In the genomic region with DNA sequence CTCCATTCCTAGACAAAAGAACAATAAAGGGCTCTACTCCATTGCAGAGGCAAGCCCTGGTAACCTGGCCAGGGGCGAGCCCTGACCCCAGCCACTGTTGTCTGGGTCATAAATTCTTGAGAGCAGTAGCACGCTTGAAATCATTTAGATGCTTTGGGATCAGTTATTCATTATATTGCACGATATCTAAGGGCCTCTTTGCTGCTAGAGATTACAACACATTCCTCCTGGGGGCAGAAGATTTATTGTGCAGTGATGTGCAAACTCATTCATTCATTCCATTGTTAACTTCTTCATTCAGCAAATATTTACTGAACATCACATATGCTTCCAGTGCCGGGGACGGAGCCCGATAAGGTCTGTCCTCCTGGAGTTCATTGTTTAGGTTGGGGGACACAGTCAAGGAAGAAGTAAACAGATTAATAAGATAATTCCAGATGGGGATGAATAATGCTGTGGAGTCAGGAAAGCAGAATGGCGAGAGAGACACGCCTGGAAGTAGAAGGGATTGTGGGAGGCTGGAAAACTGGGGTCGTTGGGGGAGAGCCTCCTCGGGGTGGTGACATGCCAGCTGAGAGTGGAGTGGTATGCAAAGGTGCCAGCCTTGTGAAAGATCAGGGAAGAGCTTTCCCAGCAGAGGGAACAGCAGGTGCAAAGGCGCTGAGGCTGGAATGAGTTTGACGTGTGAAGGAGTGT, we compare ENCODE assay signal across 16 cellular contexts. TPM values are rescaled to one million over a fixed set of nuclear protein-coding genes. Genes with fewer than 3 reads are reported as not detected.
DNase-seq lines count a peak whose midpoint lies in the region; ATAC-seq, FAIRE-seq and TF ChIP-seq lines count a peak whose summit lies in the region.
"Had no signal": no experiment of that assay in that cellular context is flagged by ENCODE, and none has a peak within 500 bp of the region (broad histone marks: within the 10 kb centered on the region; RNA-seq: fewer than 3 reads in every experiment).

No MANE protein-coding gene starts in this region.

- H3K4me1 ChIP-seq in kidney (ENCODE audit: control insufficient read depth in 1 of 2, insufficient read depth in 1 of 2, low read depth in 1 of 2, low read length in 2 of 2) (peaks cover 2 to 6% of the 10 kb centered on the region in 2 donors), MM.1S (ENCODE audit: low read length) (peaks cover 9% of the 10 kb centered on the region; the same call in 1 of the 2 replicates), aorta (ENCODE audit: control insufficient read depth in 1 of 2, insufficient read depth in 2 of 2, low read length in 2 of 2) (no peaks in the 10 kb centered on the region)
- H3K4me1 ChIP-seq: BE2C, lower lobe of right lung had no signal

- H3F3A ChIP-seq in MM.1S (ENCODE audit: insufficient read depth, low read length), result no peaks in the 10 kb centered on the region

- H3K27ac ChIP-seq in kidney (ENCODE audit: low read depth in 2 of 2, low read length in 2 of 2) (no peak overlapping the region), MM.1S (ENCODE audit: low read length) (no peak overlapping the region), aorta (ENCODE audit: low read depth in 1 of 2, low read length in 2 of 2) (no peak overlapping the region)
- H3K27ac ChIP-seq: cardiac muscle cell, lower lobe of right lung, skin epidermis had no signal

- H3K9me3 Mint-ChIP-seq in activated T-helper 2 cell treated with anti-CD3 and anti-CD28 coated beads, Interferon-gamma antibody, Interleukin-2, Interleukin-4, amounts not matched to agents 10 μg/mL and 5 μg/mL and 100 μg/mL, durations not matched to agents 14 hours and 24 hours and 36 hours, result peaks cover 4% of the 10 kb centered on the region
- H3K9me3 Mint-ChIP-seq: activated B cell treated with CpG ODN at 0.5 μM for 24 hours; activated naive CD4-positive, alpha-beta T cell treated with anti-CD3 and anti-CD28 coated beads, Interleukin-2, amount 50 U/mL, for 24 hours had no signal

- H3K36me3 Mint-ChIP-seq in activated T-helper 2 cell treated with anti-CD3 and anti-CD28 coated beads, Interferon-gamma antibody, Interleukin-2, Interleukin-4, amounts not matched to agents 10 μg/mL and 5 μg/mL and 100 μg/mL, durations not matched to agents 14 hours and 24 hours and 36 hours (ENCODE audit: low read depth), result no peaks in the 10 kb centered on the region

- no peak overlapping the region for H3K4me2 ChIP-seq in MM.1S (ENCODE audit: low read depth, low read length)

- no peaks in the 10 kb centered on the region for H3K27me3 Mint-ChIP-seq in activated T-helper 2 cell treated with anti-CD3 and anti-CD28 coated beads, Interferon-gamma antibody, Interleukin-2, Interleukin-4, amounts not matched to agents 10 μg/mL and 5 μg/mL and 100 μg/mL, durations not matched to agents 14 hours and 24 hours and 36 hours (ENCODE audit: low read depth)
- H3K27me3 Mint-ChIP-seq: activated B cell treated with CpG ODN at 0.5 μM for 24 hours; activated naive CD4-positive, alpha-beta T cell treated with anti-CD3 and anti-CD28 coated beads, Interleukin-2, amount 50 U/mL, for 24 hours had no signal

- no peaks in the 10 kb centered on the region for H4K20me1 ChIP-seq in MM.1S (ENCODE audit: insufficient read depth, low read length)

- H3K79me2 ChIP-seq in MM.1S (ENCODE audit: low read length), result 0 out of 2 replicates have a peak, but pooled peaks cover 4% of the 10 kb centered on the region

- H2AFZ ChIP-seq in MM.1S (ENCODE audit: low read length), result no peak overlapping the region

- H3K9me3 ChIP-seq in kidney (ENCODE audit: control insufficient read depth in 1 of 2, low read length in 2 of 2), result no peaks in the 10 kb centered on the region
- H3K9me3 ChIP-seq in MG63, result no peaks in the 10 kb centered on the region
- H3K9me3 ChIP-seq in MM.1S (replicated peaks; ENCODE audit: insufficient read depth, low read length), result no peaks in the 10 kb centered on the region
- no peaks in the 10 kb centered on the region for H3K9me3 ChIP-seq in aorta (ENCODE audit: control insufficient read depth, low read length)
- H3K9me3 ChIP-seq: BE2C, lower lobe of right lung had no signal

- intact Hi-C loops in kidney (cut with DNase I) (no loop called here), aorta (cut with DNase I) (no loop called here)
- intact Hi-C loops in activated T-helper 2 cell treated with anti-CD3 and anti-CD28 coated beads, Interferon-gamma antibody, Interleukin-2, Interleukin-4, amounts not matched to agents 10 μg/mL and 5 μg/mL and 100 μg/mL, durations not matched to agents 14 hours and 24 hours and 36 hours (cut with micrococcal nuclease), result no loop called here

- H3K4me1 Mint-ChIP-seq in activated T-helper 2 cell treated with anti-CD3 and anti-CD28 coated beads, Interferon-gamma antibody, Interleukin-2, Interleukin-4, amounts not matched to agents 10 μg/mL and 5 μg/mL and 100 μg/mL, durations not matched to agents 14 hours and 24 hours and 36 hours (ENCODE audit: low read depth), result no peaks in the 10 kb centered on the region

- peak; percentile 52 for DNase-seq in DMS153 (lab: John Stamatoyannopoulos, UW)
- peak; percentile 84 for DNase-seq in NCI-H748 (lab: John Stamatoyannopoulos, UW; ENCODE audit: unreplicated experiment)
- peak; percentile 22 for DNase-seq in kidney
- DNase-seq in retina, result peak; percentile 55
- DNase-seq in MG63, result no peak
- DNase-seq in MM.1S, result no peak
- DNase-seq in aorta, result no peak
- no peak for DNase-seq in activated T-helper 2 cell treated with anti-CD3 and anti-CD28 coated beads, Interferon-gamma antibody, Interleukin-2, Interleukin-4, amounts not matched to agents 10 μg/mL and 5 μg/mL and 100 μg/mL, durations not matched to agents 14 hours and 24 hours and 36 hours (ENCODE audit: low spot score)
- DNase-seq: activated B cell treated with CpG ODN at 0.5 μM for 24 hours; BE2C; effector memory CD4-positive, alpha-beta T cell; lower lobe of right lung had no signal

- no peak for FAIRE-seq in kidney (lab: Jason Lieb, UNC)

- H3K9me2 ChIP-seq in MM.1S (replicated peaks; ENCODE audit: insufficient read depth, low read length), result no peaks in the 10 kb centered on the region

- no peak overlapping the region for H3K9ac ChIP-seq in kidney (ENCODE audit: low read length in 2 of 2)
- no peak overlapping the region for H3K9ac ChIP-seq in MM.1S (ENCODE audit: low read length)

- H3K27me3 ChIP-seq in MG63 (no peaks in the 10 kb centered on the region), MM.1S (replicated peaks; ENCODE audit: insufficient read depth, low read length) (no peaks in the 10 kb centered on the region), aorta (ENCODE audit: control insufficient read depth in 1 of 2, insufficient read depth in 2 of 2, low read length in 1 of 2) (no peaks in the 10 kb centered on the region)
- H3K27me3 ChIP-seq: BE2C, cardiac muscle cell had no signal

- H3K4me3 ChIP-seq in kidney (ENCODE audit: low read length in 2 of 2) (no peak overlapping the region), MG63 (no peak overlapping the region), MM.1S (ENCODE audit: low read length) (no peak overlapping the region), aorta (ENCODE audit: low read length in 2 of 2) (no peak overlapping the region)
- H3K4me3 ChIP-seq: cardiac muscle cell, lower lobe of right lung, skin epidermis had no signal

- TF ChIP-seq CTCF in kidney (IDR thresholded peaks at IDR 0.05; ENCODE audit: borderline replicate concordance, extremely low read depth, insufficient read depth) (no peak), MM.1S (IDR thresholded peaks at IDR 0.05; ENCODE audit: low read length) (no peak)

- WGBS in aorta, 2 donors, result 88 to 91% methylated on average over 12 of the region's 12 CpGs

- no peaks in the 10 kb centered on the region for H3K36me3 ChIP-seq in kidney (ENCODE audit: control insufficient read depth in 1 of 2, insufficient read depth in 2 of 2, low read length in 2 of 2)
- H3K36me3 ChIP-seq in MG63, result peaks cover 10% of the 10 kb centered on the region
- no peaks in the 10 kb centered on the region for H3K36me3 ChIP-seq in MM.1S (replicated peaks; ENCODE audit: insufficient read depth, low read length)
- H3K36me3 ChIP-seq in aorta (ENCODE audit: control insufficient read depth in 1 of 2, insufficient read depth in 2 of 2, low read length in 1 of 2), result no peaks in the 10 kb centered on the region
- H3K36me3 ChIP-seq: BE2C, cardiac muscle cell, lower lobe of right lung had no signal

- no peak overlapping the region for H3K4me3 Mint-ChIP-seq in activated T-helper 2 cell treated with anti-CD3 and anti-CD28 coated beads, Interferon-gamma antibody, Interleukin-2, Interleukin-4, amounts not matched to agents 10 μg/mL and 5 μg/mL and 100 μg/mL, durations not matched to agents 14 hours and 24 hours and 36 hours (ENCODE audit: low read depth)
- H3K4me3 Mint-ChIP-seq: activated B cell treated with CpG ODN at 0.5 μM for 24 hours; activated naive CD4-positive, alpha-beta T cell treated with anti-CD3 and anti-CD28 coated beads, Interleukin-2, amount 50 U/mL, for 24 hours had no signal

- no peak overlapping the region for H3K27ac Mint-ChIP-seq in activated T-helper 2 cell treated with anti-CD3 and anti-CD28 coated beads, Interferon-gamma antibody, Interleukin-2, Interleukin-4, amounts not matched to agents 10 μg/mL and 5 μg/mL and 100 μg/mL, durations not matched to agents 14 hours and 24 hours and 36 hours
- H3K27ac Mint-ChIP-seq: activated naive CD4-positive, alpha-beta T cell treated with anti-CD3 and anti-CD28 coated beads, Interleukin-2, amount 50 U/mL, for 24 hours had no signal

- no peak for ATAC-seq in aorta (ENCODE audit: low FRiP score)
- ATAC-seq: lower lobe of right lung had no signal

RNA-seq across cellular contexts. Expression of gene SIPA1L3, which starts 35.0 kb away (rescaled TPM):
- total RNA-seq in kidney, result 61.7 TPM
- polyA plus RNA-seq in kidney (ENCODE audit: insufficient read depth, low read depth, low replicate concordance), result 5.8 TPM
- total RNA-seq in MG63 (2014; rRNA removed; shearing (Covaris generic); ENCODE audit: low replicate concordance), result 13.8 and 18.0 TPM in 2 replicates
- total RNA-seq in aorta, result 10 to 100 TPM; 17.2 to 20.9 TPM
- polyA plus RNA-seq in aorta, result 1 to 10 TPM; 1.3 to 5.3 TPM
- total RNA-seq in activated T-helper 2 cell treated with anti-CD3 and anti-CD28 coated beads, Interferon-gamma antibody, Interleukin-2, Interleukin-4, amounts not matched to agents 10 μg/mL and 5 μg/mL and 100 μg/mL, durations not matched to agents 14 hours and 24 hours and 36 hours, result 15.6 and 15.9 TPM in 2 replicates

RNA-seq across cellular contexts. Expression of gene WDR87, which starts 35.6 kb away (rescaled TPM):
- total RNA-seq in kidney, result not detected
- polyA plus RNA-seq in kidney (ENCODE audit: insufficient read depth, low read depth, low replicate concordance), result not detected
- not detected in 2 replicates for total RNA-seq in MG63 (2014; rRNA removed; shearing (Covaris generic); ENCODE audit: low replicate concordance)
- not detected for total RNA-seq in aorta
- not detected for polyA plus RNA-seq in aorta
- not detected in 2 replicates for total RNA-seq in activated T-helper 2 cell treated with anti-CD3 and anti-CD28 coated beads, Interferon-gamma antibody, Interleukin-2, Interleukin-4, amounts not matched to agents 10 μg/mL and 5 μg/mL and 100 μg/mL, durations not matched to agents 14 hours and 24 hours and 36 hours
- total RNA-seq: activated B cell treated with CpG ODN at 0.5 μM for 24 hours, cardiac muscle cell, lower lobe of right lung, osteocyte had no signal
- polyA plus RNA-seq: cardiac muscle cell had no signal

Comparison
In these comparisons a context has a peak if more than half of its experiments do, and no peak if none do; other contexts are left out.
1. DNase-seq: peak in DMS153 (single experiment), NCI-H748 (single experiment), kidney (single experiment) and retina (single experiment); none in MG63 (single experiment), MM.1S (single experiment), aorta (0 of 2) and activated T-helper 2 cell treated with anti-CD3 and anti-CD28 coated beads, Interferon-gamma antibody, Interleukin-2, Interleukin-4, amounts not matched to agents 10 μg/mL and 5 μg/mL and 100 μg/mL, durations not matched to agents 14 hours and 24 hours and 36 hours (single experiment).